13 cellular contexts compared by ENCODE assay signal in the genomic region with DNA sequence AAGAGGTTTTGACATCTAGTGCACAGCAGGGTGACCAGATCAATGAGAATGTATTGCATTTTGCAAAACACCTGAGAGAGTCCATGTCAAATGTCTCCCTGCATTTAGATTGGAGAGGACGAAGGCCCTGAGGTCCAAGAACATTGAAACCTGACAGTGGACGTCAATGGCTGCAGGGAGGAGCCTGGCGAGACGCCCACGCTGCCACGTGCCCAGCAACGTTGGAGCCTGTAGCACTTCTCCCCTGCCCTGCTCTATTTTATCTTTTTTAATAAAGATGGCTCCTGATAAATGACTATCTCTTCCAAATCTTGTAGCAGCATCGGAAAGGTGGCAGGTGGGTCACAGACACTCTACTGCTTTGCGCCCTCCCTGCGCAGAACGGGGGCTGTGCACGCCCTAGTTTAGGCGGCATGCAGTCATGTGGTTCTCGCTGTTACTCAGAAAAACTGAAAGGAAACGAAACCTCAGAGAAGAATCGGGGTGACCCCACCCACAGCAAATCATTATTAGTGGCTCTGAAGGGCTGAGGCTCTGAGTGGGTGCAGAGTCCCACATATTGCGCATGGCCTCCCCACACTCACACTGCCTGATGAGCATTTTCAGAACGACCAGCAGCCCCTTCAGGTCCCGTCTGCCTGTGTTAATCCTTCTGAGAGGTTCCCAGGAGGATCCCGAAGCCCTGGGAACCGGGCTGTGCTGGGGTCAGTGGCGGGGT.
"Had no signal": no experiment of that assay in that cellular context is flagged by ENCODE, and none has a peak within 500 bp of the region (broad histone marks: within the 10 kb centered on the region; RNA-seq: fewer than 3 reads in every experiment).

No MANE protein-coding gene starts in this region.

- H3K4me3 ChIP-seq: ascending aorta, esophagus squamous epithelium, psoas muscle, right lobe of liver, spleen, suprapubic skin had no signal

- H3K27ac Mint-ChIP-seq: natural killer cell treated with Interleukin-12 subunit alpha and Interleukin-12 subunit beta and Interleukin-15 and Interleukin-18, amount 100 ng/mL, for 72 hours; type B pancreatic cell had no signal

- H3K9me3 ChIP-seq: ascending aorta, esophagus squamous epithelium, psoas muscle, right lobe of liver, spleen, suprapubic skin had no signal

- H3K36me3 ChIP-seq: ascending aorta, esophagus squamous epithelium, right lobe of liver, spleen, suprapubic skin had no signal

- H3K4me3 Mint-ChIP-seq: natural killer cell treated with Interleukin-12 subunit alpha and Interleukin-12 subunit beta and Interleukin-15 and Interleukin-18, amount 100 ng/mL, for 72 hours; type B pancreatic cell had no signal

- H3K27ac ChIP-seq: ascending aorta, esophagus squamous epithelium, psoas muscle, right lobe of liver, spleen, suprapubic skin had no signal

- ATAC-seq: natural killer cell treated with Interleukin-12 subunit alpha and Interleukin-12 subunit beta and Interleukin-15 and Interleukin-18, amount 100 ng/mL, for 72 hours; psoas muscle; right lobe of liver; stimulated activated naive CD8-positive, alpha-beta T cell treated with anti-CD3 and anti-CD28 coated beads, Interleukin-15, Interleukin-2, amounts not matched to agents 100 U/mL and 50 U/mL, for 24 hours had no signal

- H3K9me3 Mint-ChIP-seq: natural killer cell treated with Interleukin-12 subunit alpha and Interleukin-12 subunit beta and Interleukin-15 and Interleukin-18, amount 100 ng/mL, for 72 hours; type B pancreatic cell had no signal

- H3K4me1 ChIP-seq: ascending aorta, esophagus squamous epithelium, psoas muscle, right lobe of liver, spleen, suprapubic skin had no signal

- H3K36me3 Mint-ChIP-seq: natural killer cell treated with Interleukin-12 subunit alpha and Interleukin-12 subunit beta and Interleukin-15 and Interleukin-18, amount 100 ng/mL, for 72 hours; type B pancreatic cell had no signal

- DNase-seq: activated CD4-positive, alpha-beta T cell treated with anti-CD3 and anti-CD28 coated beads, Interleukin-2, amount 50 U/mL, for 4 hours; activated gamma-delta T cell; activated T-cell treated with anti-CD3 and anti-CD28 coated beads for 4 hours; esophagus squamous epithelium; mammary epithelial cell; psoas muscle; spleen; stimulated activated naive CD8-positive, alpha-beta T cell treated with anti-CD3 and anti-CD28 coated beads, Interleukin-15, Interleukin-2, amounts not matched to agents 100 U/mL and 50 U/mL, for 24 hours had no signal

- H3K27me3 ChIP-seq: ascending aorta, right lobe of liver, suprapubic skin had no signal
